Comparison of ENCODE assay signal across 15 cellular contexts in the genomic region with DNA sequence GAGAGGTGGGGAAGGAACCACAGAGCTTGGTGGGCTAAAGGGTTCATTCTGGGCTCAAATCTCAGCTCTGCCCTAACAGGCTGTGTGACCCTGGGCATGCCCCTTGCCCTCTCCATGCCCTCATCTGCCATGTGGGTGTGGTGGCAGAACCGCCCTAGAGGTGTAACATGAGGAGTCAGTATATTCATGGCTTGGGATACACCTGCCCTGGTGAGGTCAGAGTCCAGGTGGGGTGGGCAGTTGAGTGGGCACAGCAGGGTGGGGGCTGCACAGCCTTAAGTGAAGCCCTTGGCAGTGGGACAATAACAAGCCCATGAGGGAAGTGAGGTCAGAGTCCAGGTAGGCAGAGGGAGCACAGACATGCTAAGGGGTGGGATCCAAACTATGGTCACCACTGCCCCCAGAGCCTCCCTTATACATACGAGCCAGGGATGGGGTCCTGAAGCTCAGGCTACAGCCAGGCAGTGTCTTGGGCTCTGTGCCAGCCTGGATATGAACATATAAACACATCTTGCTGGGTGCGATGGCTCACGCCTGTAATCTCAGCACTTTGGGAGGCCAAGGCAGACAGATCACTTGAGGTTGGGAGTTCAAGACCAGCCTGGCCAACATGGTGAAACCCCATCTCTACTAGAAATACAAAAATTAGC.
"Had no signal": no experiment of that assay in that cellular context is flagged by ENCODE, and none has a peak within 500 bp of the region (broad histone marks: within the 10 kb centered on the region; RNA-seq: fewer than 3 reads in every experiment).

No MANE protein-coding gene starts in this region.

- H3K9me3 ChIP-seq: breast epithelium, heart right ventricle, left ventricle myocardium inferior, pancreas, thyroid gland, vagina had no signal

- H3K4me3 Mint-ChIP-seq: activated CD4-positive, alpha-beta T cell treated with anti-CD3 and anti-CD28 coated beads for 36 hours; activated CD8-positive, alpha-beta T cell treated with anti-CD3 and anti-CD28 coated beads for 36 hours; memory B cell; neural progenitor cell had no signal

- H3K36me3 Mint-ChIP-seq: memory B cell, neural progenitor cell had no signal

- H3K4me1 Mint-ChIP-seq: memory B cell had no signal

- H3K27ac Mint-ChIP-seq: activated CD4-positive, alpha-beta T cell treated with anti-CD3 and anti-CD28 coated beads for 36 hours; activated CD8-positive, alpha-beta T cell treated with anti-CD3 and anti-CD28 coated beads for 36 hours; memory B cell; neural progenitor cell had no signal

- H3K9ac ChIP-seq: neural progenitor cell had no signal

- ATAC-seq: activated CD4-positive, alpha-beta T cell treated with anti-CD3 and anti-CD28 coated beads for 36 hours; activated CD8-positive, alpha-beta T cell treated with anti-CD3 and anti-CD28 coated beads for 36 hours had no signal

- H3K4me3 ChIP-seq: breast epithelium, heart right ventricle, left ventricle myocardium inferior, neural progenitor cell, pancreas, skin epidermis, thyroid gland, vagina had no signal

- H3K4me1 ChIP-seq: breast epithelium, left ventricle myocardium inferior, neural progenitor cell had no signal

- H3K36me3 ChIP-seq: breast epithelium, heart right ventricle, left ventricle myocardium inferior, neural progenitor cell, pancreas, thyroid gland, vagina had no signal

- H3K9me3 Mint-ChIP-seq: memory B cell, neural progenitor cell had no signal

- H3K27me3 ChIP-seq: breast epithelium, neural progenitor cell, pancreas, thyroid gland, vagina had no signal

- H3K27ac ChIP-seq: breast epithelium, heart right ventricle, left ventricle myocardium inferior, neural progenitor cell, pancreas, skin epidermis, thyroid gland, vagina had no signal

- DNase-seq: activated CD4-positive, alpha-beta T cell treated with anti-CD3 and anti-CD28 coated beads for 36 hours; activated CD8-positive, alpha-beta memory T cell treated with anti-CD3 and anti-CD28 coated beads, Interleukin-2, amount 50 U/mL, for 48 hours; activated CD8-positive, alpha-beta T cell treated with anti-CD3 and anti-CD28 coated beads for 36 hours; activated naive CD4-positive, alpha-beta T cell; aorta; effector CD4-positive, alpha-beta T cell; heart right ventricle; left ventricle myocardium inferior; pancreas; thyroid gland had no signal
